Comparison of ENCODE assay signal across 9 cellular contexts in the genomic region with DNA sequence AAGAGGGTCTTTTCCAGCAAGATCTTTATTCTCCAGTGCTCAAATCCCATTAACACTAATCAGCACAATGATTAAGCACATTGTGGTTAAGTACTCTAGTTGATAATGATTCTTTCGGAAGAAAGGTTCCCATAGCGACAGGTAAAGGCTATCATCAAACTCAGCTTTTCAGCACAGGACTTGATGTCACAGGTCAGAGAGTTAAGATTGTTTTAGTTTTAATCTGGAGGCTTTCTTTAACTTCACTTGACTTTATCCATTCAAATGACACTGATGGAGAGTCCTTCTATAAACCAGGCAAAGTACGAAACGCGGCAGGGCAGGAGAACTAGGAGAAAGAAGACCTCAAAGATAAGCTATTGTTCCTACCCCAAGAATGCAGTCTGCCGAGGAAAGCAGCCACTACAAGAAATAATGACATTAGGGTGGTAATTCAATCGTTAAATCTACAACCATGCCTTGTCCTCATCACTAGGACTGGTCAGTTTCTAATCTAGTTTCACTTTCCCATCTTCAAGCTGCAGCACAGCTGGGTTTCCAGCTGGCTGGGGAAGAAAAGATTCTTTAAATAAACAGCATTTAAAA. TPM values are rescaled to one million over a fixed set of nuclear protein-coding genes. Genes with fewer than 3 reads are reported as not detected.
DNase-seq lines count a peak whose midpoint lies in the region; FAIRE-seq and TF ChIP-seq lines count a peak whose summit lies in the region.
"Had no signal": no experiment of that assay in that cellular context is flagged by ENCODE, and none has a peak within 500 bp of the region (broad histone marks: within the 10 kb centered on the region; RNA-seq: fewer than 3 reads in every experiment).

No MANE protein-coding gene starts in this region.

- peak overlapping the region; percentile 79 to 88 (median 82) for H3K27ac ChIP-seq in sigmoid colon
- H3K27ac ChIP-seq: SK-N-MC had no signal

- WGBS in sigmoid colon, 2 donors = 12% methylated on average over 7 of the region's 7 CpGs

- TF ChIP-seq POLR2A in GM12892 (IDR thresholded peaks at IDR 0.05; ENCODE audit: low read depth, low read length) = no peak
- no peak for TF ChIP-seq POLR2A in sigmoid colon (IDR thresholded peaks at IDR 0.05)

- no peaks in the 10 kb centered on the region for H3K27me3 ChIP-seq in sigmoid colon

- TF ChIP-seq EP300 in sigmoid colon (IDR thresholded peaks at IDR 0.05) = no peak

- H3K4me1 ChIP-seq in sigmoid colon = peaks cover 0 to 60% (median 25%) of the 10 kb centered on the region in 4 donors

- DNase-seq in GM12892 (ENCODE audit: insufficient read length) (no peak), NCI-H748 treated with DMSO at 0.1 percent for 48 hours (lab: John Stamatoyannopoulos, UW) (peak; percentile 52), fibroblast of gingiva (ENCODE audit: low read depth) (peak; percentile 22), sigmoid colon (no peak), epidermal melanocyte (ENCODE audit: insufficient read length, low spot score) (no peak), HT-29 (ENCODE audit: low spot score) (no peak)
- DNase-seq in activated effector memory CD4-positive, alpha-beta T cell treated with anti-CD3 and anti-CD28 coated beads, Interleukin-2, amount 50 U/mL, for 16 hours = no peak
- no peak for DNase-seq in stimulated activated naive CD4-positive, alpha-beta T cell (lab: John Stamatoyannopoulos, UW)

- no peaks in the 10 kb centered on the region for H3K9me3 ChIP-seq in sigmoid colon

- H3K36me3 ChIP-seq in sigmoid colon = no peaks in the 10 kb centered on the region

- peak overlapping the region; percentile 27 to 49 (median 44) for H3K4me3 ChIP-seq in sigmoid colon
- H3K4me3 ChIP-seq: SK-N-MC had no signal

- no peak for TF ChIP-seq CTCF in sigmoid colon (IDR thresholded peaks at IDR 0.05)

- intact Hi-C loops in sigmoid colon (cut with DNase I) = no loop called here

- FAIRE-seq in GM12892 (lab: Jason Lieb, UNC) = peak; percentile 70

RNA-seq across cellular contexts. Expression of a gene that starts 4.6 kb away (rescaled TPM):
- polyA plus RNA-seq in GM12892 (2012; ENCODE audit: missing spikeins) = 6.6 TPM
- 10 to 100 TPM in 1 of 4 donors, 1 to 10 TPM in 3; 3.4 to 11.9 (median 5.6) TPM for total RNA-seq in sigmoid colon
- under 1 TPM in 1 of 3 donors, not detected in 2; 0.80 TPM for polyA plus RNA-seq in sigmoid colon
- total RNA-seq in HT-29 (2014; rRNA removed; shearing (Covaris generic)) = not detected in 2 replicates

Comparison
In these comparisons a context has a peak if more than half of its experiments do, and no peak if none do; other contexts are left out.
1. DNase-seq: peak in NCI-H748 treated with DMSO at 0.1 percent for 48 hours (single experiment) and fibroblast of gingiva (single experiment); none in GM12892 (single experiment), sigmoid colon (single experiment), epidermal melanocyte (single experiment), HT-29 (single experiment), activated effector memory CD4-positive, alpha-beta T cell treated with anti-CD3 and anti-CD28 coated beads, Interleukin-2, amount 50 U/mL, for 16 hours (single experiment) and stimulated activated naive CD4-positive, alpha-beta T cell (0 of 6).